ENCODE assay signal across 8 cellular contexts in the genomic region with DNA sequence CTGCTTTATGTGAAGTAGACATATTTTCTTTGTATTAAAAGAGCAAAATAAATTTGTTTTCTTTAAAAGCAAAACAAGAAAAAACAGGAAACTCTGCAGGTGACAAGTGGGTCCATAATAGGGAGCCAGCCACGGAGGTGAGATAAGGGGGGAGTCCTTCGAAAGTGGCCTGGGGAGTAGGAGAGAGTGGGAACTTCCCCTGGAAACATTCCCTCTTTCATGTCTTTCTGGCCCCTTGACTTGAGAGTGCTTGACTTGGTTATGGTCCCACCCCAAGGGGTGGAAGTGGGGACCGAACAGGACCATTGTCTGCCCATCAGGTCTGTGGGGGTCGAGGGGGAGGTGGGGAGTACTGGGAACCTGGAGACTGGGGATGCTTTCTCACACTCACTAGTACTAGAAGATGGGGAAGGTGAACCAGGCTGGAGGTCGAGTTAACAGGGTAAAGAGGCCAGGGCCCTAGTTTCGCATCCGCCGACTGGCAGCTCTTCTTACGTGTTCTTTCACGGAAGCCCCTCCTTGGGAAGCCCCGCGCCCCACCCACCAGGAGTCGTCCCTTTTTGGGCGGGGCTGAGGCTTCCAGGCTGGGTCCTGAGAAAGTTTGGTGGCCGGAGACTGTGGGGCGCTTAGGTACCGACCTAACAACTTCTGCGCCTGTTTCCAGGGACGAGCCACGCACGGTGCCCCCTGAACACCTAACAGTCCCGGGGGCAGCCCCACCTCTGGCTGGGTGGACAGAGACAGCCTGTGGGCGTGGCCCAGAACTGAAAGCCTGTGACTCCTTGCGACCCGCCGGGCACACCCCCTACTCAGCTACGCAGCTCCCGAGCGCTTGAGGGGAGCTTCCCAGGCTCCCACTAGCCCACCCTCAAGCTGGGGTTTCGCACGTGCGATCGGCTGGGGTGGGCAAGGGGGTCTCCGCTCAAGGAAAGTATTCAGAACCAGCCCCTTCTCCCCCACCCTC. TPM values are rescaled to one million over a fixed set of nuclear protein-coding genes. Genes with fewer than 3 reads are reported as not detected.
DNase-seq lines count a peak whose midpoint lies in the region; ATAC-seq and TF ChIP-seq lines count a peak whose summit lies in the region.

No MANE protein-coding gene starts in this region.

- intact Hi-C loops in left colon (cut with DNase I, micrococcal nuclease) (loop anchor here (5.0 to 10.0 kb wide), 2 partner anchors 182 to 184 kb away; no protein-coding TSS in a partner anchor), head of caudate nucleus (cut with DNase I) (loop anchor here (10.0 kb wide), 3 partner anchors 54 to 214 kb away; a partner anchor contains a TSS)

- H3K4me2 ChIP-seq in SU-DHL-6 (ENCODE audit: low read depth, low read length, poor library complexity, severe bottlenecking) = peak overlapping the region; percentile 78

- TF ChIP-seq CTCF in SU-DHL-6 (IDR thresholded peaks at IDR 0.05; ENCODE audit: insufficient read depth, low read length, poor library complexity, severe bottlenecking) = no peak

- no peaks in the 10 kb centered on the region for H3K9me3 ChIP-seq in SU-DHL-6 (ENCODE audit: insufficient read depth, low read length)

- peak overlapping the region; percentile 83 for H3K9ac ChIP-seq in SU-DHL-6 (ENCODE audit: low read length)

- peak; percentile 34 for ATAC-seq in HG03064 (IDR thresholded peaks at IDR 0.05; ENCODE audit: low read depth, unreplicated experiment)
- ATAC-seq in left colon = peak; percentile 38

- no peak overlapping the region for H3K27ac ChIP-seq in SU-DHL-6 (ENCODE audit: low read depth, low read length)

- peaks cover 16% of the 10 kb centered on the region for H3F3A ChIP-seq in SU-DHL-6 (ENCODE audit: insufficient read depth)

- H3K36me3 ChIP-seq in SU-DHL-6 (ENCODE audit: low read length) = no peaks in the 10 kb centered on the region

- H3K27me3 ChIP-seq in SU-DHL-6 (ENCODE audit: low read length) = no peaks in the 10 kb centered on the region

- peak; percentile 51 for DNase-seq in SIG-M5 treated with dmso at 0.1 percent for 504 hours (lab: John Stamatoyannopoulos, UW; ENCODE audit: unreplicated experiment)
- no peak for DNase-seq in SIG-M5 (lab: John Stamatoyannopoulos, UW)
- DNase-seq in astrocyte of the hippocampus (ENCODE audit: low read depth, low spot score) = peak; percentile 45
- DNase-seq in left colon = peak; percentile 77 to 83
- DNase-seq in stimulated activated CD8-positive, alpha-beta memory T cell treated with anti-CD3 and anti-CD28 coated beads, Interleukin-12 subunit alpha, Interleukin-12 subunit beta, amount 100 ng/mL, for 1 hour (ENCODE audit: low read depth) = peak; percentile 64
- no peak for DNase-seq in head of caudate nucleus

- H2AFZ ChIP-seq in SU-DHL-6 (ENCODE audit: low read depth, low read length, severe bottlenecking) = peak overlapping the region; percentile 84

- no peaks in the 10 kb centered on the region for H3K9me2 ChIP-seq in SU-DHL-6 (replicated peaks; ENCODE audit: insufficient read depth, low read length)

- H3K4me3 ChIP-seq in SU-DHL-6 (ENCODE audit: insufficient read depth, low read length, poor library complexity, severe bottlenecking) = peak overlapping the region; percentile 88

- no peaks in the 10 kb centered on the region for H4K20me1 ChIP-seq in SU-DHL-6 (ENCODE audit: low read depth, low read length)

- H3K79me2 ChIP-seq in SU-DHL-6 (ENCODE audit: insufficient read depth, low read length) = no peaks in the 10 kb centered on the region

RNA-seq across cellular contexts. Expression of a gene that starts 0.8 kb away (rescaled TPM):
- 10 to 100 TPM; 25.5 to 27.4 TPM for total RNA-seq in left colon

RNA-seq across cellular contexts. Expression of a gene that starts 0.8 kb away (rescaled TPM):
- total RNA-seq in left colon = 10 to 100 TPM; 20.2 to 23.0 TPM

RNA-seq across cellular contexts. Expression of a gene that starts 5.6 kb away (rescaled TPM):
- total RNA-seq in left colon = 10 to 100 TPM; 36.5 to 39.2 TPM

RNA-seq across cellular contexts. Expression of a gene that starts 8.1 kb away (rescaled TPM):
- 1 to 10 TPM; 2.9 to 4.3 TPM for total RNA-seq in left colon

RNA-seq across cellular contexts. Expression of a gene that starts 11.4 kb away (rescaled TPM):
- total RNA-seq in left colon = 10 to 100 TPM; 23.1 to 30.2 TPM

Comparison
In these comparisons a context has a peak if more than half of its experiments do, and no peak if none do; other contexts are left out.
1. DNase-seq: peak in SIG-M5 treated with dmso at 0.1 percent for 504 hours (single experiment), astrocyte of the hippocampus (single experiment), left colon (2 of 2) and stimulated activated CD8-positive, alpha-beta memory T cell treated with anti-CD3 and anti-CD28 coated beads, Interleukin-12 subunit alpha, Interleukin-12 subunit beta, amount 100 ng/mL, for 1 hour (single experiment); none in SIG-M5 (single experiment) and head of caudate nucleus (0 of 42).